2 cellular contexts compared by ENCODE assay signal in the genomic region with DNA sequence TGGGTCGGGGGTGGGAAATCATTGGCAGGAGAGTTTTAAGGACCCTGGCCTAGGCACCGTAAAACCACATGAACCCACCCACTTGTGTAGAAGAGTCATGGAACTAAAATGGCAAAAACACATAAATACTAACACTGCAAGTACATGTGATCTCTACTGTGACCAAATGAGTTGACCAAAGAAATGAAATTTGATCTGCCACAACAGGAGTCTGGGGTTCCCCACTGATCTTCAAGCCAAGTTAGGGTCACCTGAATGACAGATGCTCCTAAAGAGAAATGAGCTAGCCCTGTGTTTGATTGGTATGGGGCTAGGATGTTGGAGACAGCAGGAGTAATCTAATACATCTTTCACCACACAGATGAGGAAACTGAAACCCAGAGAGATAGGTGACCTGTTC.
TF ChIP-seq lines count a peak whose summit lies in the region.

No MANE protein-coding gene starts in this region.

TF ChIP-seq in HEK293, 187 proteins besides CTCF, POLR2A, EP300 and RAD21:
- TF ChIP-seq IKZF3 (tag by site-specific recombination; IDR thresholded peaks at IDR 0.05) (no peak), KLF9 (tag by site-specific recombination; IDR thresholded peaks at IDR 0.05; ENCODE audit: low read depth) (no peak), RBAK (tag by site-specific recombination; IDR thresholded peaks at IDR 0.05) (no peak), ZIC2 (tag by site-specific recombination; IDR thresholded peaks at IDR 0.05) (peak; percentile 28; the same call in 1 of the 2 replicates)
- TF ChIP-seq, protein P1, sequence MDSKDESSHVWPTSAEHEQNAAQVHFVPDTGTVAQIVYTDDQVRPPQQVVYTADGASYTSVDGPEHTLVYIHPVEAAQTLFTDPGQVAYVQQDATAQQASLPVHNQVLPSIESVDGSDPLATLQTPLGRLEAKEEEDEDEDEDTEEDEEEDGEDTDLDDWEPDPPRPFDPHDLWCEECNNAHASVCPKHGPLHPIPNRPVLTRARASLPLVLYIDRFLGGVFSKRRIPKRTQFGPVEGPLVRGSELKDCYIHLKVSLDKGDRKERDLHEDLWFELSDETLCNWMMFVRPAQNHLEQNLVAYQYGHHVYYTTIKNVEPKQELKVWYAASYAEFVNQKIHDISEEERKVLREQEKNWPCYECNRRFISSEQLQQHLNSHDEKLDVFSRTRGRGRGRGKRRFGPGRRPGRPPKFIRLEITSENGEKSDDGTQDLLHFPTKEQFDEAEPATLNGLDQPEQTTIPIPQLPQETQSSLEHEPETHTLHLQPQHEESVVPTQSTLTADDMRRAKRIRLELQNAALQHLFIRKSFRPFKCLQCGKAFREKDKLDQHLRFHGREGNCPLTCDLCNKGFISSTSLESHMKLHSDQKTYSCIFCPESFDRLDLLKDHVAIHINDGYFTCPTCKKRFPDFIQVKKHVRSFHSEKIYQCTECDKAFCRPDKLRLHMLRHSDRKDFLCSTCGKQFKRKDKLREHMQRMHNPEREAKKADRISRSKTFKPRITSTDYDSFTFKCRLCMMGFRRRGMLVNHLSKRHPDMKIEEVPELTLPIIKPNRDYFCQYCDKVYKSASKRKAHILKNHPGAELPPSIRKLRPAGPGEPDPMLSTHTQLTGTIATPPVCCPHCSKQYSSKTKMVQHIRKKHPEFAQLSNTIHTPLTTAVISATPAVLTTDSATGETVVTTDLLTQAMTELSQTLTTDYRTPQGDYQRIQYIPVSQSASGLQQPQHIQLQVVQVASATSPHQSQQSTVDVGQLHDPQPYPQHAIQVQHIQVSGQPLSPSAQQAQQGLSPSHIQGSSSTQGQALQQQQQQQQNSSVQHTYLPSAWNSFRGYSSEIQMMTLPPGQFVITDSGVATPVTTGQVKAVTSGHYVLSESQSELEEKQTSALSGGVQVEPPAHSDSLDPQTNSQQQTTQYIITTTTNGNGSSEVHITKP (tag by site-specific recombination; IDR thresholded peaks at IDR 0.05), result no peak

TF ChIP-seq in SK-N-SH treated with all-trans-retinoic acid at 6 μM for 48 hours, 23 proteins besides CTCF, POLR2A, EP300 and RAD21:
- no peak for TF ChIP-seq TOX (CRISPR knock-in tag; IDR thresholded peaks at IDR 0.05; ENCODE audit: borderline replicate concordance)
- TF ChIP-seq ZNF70 (CRISPR knock-in tag; IDR thresholded peaks at IDR 0.05), result no peak
- no peak for TF ChIP-seq GLIS3 (CRISPR knock-in tag; IDR thresholded peaks at IDR 0.05)
- TF ChIP-seq, protein P2, sequence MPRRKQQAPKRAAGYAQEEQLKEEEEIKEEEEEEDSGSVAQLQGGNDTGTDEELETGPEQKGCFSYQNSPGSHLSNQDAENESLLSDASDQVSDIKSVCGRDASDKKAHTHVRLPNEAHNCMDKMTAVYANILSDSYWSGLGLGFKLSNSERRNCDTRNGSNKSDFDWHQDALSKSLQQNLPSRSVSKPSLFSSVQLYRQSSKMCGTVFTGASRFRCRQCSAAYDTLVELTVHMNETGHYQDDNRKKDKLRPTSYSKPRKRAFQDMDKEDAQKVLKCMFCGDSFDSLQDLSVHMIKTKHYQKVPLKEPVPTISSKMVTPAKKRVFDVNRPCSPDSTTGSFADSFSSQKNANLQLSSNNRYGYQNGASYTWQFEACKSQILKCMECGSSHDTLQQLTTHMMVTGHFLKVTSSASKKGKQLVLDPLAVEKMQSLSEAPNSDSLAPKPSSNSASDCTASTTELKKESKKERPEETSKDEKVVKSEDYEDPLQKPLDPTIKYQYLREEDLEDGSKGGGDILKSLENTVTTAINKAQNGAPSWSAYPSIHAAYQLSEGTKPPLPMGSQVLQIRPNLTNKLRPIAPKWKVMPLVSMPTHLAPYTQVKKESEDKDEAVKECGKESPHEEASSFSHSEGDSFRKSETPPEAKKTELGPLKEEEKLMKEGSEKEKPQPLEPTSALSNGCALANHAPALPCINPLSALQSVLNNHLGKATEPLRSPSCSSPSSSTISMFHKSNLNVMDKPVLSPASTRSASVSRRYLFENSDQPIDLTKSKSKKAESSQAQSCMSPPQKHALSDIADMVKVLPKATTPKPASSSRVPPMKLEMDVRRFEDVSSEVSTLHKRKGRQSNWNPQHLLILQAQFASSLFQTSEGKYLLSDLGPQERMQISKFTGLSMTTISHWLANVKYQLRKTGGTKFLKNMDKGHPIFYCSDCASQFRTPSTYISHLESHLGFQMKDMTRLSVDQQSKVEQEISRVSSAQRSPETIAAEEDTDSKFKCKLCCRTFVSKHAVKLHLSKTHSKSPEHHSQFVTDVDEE (CRISPR knock-in tag; IDR thresholded peaks at IDR 0.05), result no peak
- TF ChIP-seq ZFP3 (CRISPR knock-in tag; IDR thresholded peaks at IDR 0.05), result no peak
- TF ChIP-seq, protein P3, sequence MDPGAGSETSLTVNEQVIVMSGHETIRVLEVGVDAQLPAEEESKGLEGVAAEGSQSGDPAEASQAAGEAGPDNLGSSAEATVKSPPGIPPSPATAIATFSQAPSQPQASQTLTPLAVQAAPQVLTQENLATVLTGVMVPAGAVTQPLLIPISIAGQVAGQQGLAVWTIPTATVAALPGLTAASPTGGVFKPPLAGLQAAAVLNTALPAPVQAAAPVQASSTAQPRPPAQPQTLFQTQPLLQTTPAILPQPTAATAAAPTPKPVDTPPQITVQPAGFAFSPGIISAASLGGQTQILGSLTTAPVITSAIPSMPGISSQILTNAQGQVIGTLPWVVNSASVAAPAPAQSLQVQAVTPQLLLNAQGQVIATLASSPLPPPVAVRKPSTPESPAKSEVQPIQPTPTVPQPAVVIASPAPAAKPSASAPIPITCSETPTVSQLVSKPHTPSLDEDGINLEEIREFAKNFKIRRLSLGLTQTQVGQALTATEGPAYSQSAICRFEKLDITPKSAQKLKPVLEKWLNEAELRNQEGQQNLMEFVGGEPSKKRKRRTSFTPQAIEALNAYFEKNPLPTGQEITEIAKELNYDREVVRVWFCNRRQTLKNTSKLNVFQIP (CRISPR knock-in tag; IDR thresholded peaks at IDR 0.05; ENCODE audit: borderline replicate concordance, low read depth), result no peak
- no peak for TF ChIP-seq OSR1 (CRISPR knock-in tag; IDR thresholded peaks at IDR 0.05)
- no peak for TF ChIP-seq ZNF8 (CRISPR knock-in tag; IDR thresholded peaks at IDR 0.05)
- TF ChIP-seq, protein P4, sequence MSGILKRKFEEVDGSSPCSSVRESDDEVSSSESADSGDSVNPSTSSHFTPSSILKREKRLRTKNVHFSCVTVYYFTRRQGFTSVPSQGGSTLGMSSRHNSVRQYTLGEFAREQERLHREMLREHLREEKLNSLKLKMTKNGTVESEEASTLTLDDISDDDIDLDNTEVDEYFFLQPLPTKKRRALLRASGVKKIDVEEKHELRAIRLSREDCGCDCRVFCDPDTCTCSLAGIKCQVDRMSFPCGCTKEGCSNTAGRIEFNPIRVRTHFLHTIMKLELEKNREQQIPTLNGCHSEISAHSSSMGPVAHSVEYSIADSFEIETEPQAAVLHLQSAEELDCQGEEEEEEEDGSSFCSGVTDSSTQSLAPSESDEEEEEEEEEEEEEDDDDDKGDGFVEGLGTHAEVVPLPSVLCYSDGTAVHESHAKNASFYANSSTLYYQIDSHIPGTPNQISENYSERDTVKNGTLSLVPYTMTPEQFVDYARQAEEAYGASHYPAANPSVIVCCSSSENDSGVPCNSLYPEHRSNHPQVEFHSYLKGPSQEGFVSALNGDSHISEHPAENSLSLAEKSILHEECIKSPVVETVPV (CRISPR knock-in tag; IDR thresholded peaks at IDR 0.05), result no peak
- TF ChIP-seq ESRRG (CRISPR knock-in tag; IDR thresholded peaks at IDR 0.05), result no peak
- TF ChIP-seq TCF4 (CRISPR knock-in tag; IDR thresholded peaks at IDR 0.05; ENCODE audit: borderline replicate concordance), result no peak
- no peak for TF ChIP-seq CSDC2 (CRISPR knock-in tag; IDR thresholded peaks at IDR 0.05)
- no peak for TF ChIP-seq ARNTL (CRISPR knock-in tag; IDR thresholded peaks at IDR 0.05; ENCODE audit: borderline replicate concordance, low read depth)
- no peak for TF ChIP-seq SNAI2 (CRISPR knock-in tag; IDR thresholded peaks at IDR 0.05)
TF ChIP-seq in SK-N-SH treated with all-trans-retinoic acid at 6 μM for 48 hours: peak in this region for 0.
